In genomic region chr21:44154816-44155230, GRCh38 we compare ENCODE assay signal across 8 cellular contexts. TPM values are rescaled to one million over a fixed set of nuclear protein-coding genes. Genes with fewer than 3 reads are reported as not detected.
DNase-seq lines count a peak whose midpoint lies in the region; ATAC-seq and TF ChIP-seq lines count a peak whose summit lies in the region.
"Not testable (repeated sequence)": the region's sequence is repeated elsewhere in the genome, so short reads cannot be mapped to it uniquely, and the experiment has no call there.

No MANE protein-coding gene starts in this region.

- TF ChIP-seq CTCF in MM.1S (IDR thresholded peaks at IDR 0.05; ENCODE audit: low read length); foreskin keratinocyte (conservative IDR thresholded peaks at IDR 0.05); lung (IDR thresholded peaks at IDR 0.05; ENCODE audit: control extremely low read depth, extremely low read depth): not testable (repeated sequence)

- intact Hi-C loops in aorta (cut with DNase I), result not testable (repeated sequence)

- not testable (repeated sequence) for H3K36me3 ChIP-seq in MM.1S (replicated peaks; ENCODE audit: insufficient read depth, low read length); lung (ENCODE audit: control insufficient read depth in 2 of 2, insufficient read depth in 2 of 2, low read length in 2 of 2); aorta (ENCODE audit: control insufficient read depth in 1 of 2, insufficient read depth in 2 of 2, low read length in 1 of 2)

- not testable (repeated sequence) for H3F3A ChIP-seq in MM.1S (ENCODE audit: insufficient read depth, low read length)

- H2AFZ ChIP-seq in MM.1S (ENCODE audit: low read length), result not testable (repeated sequence)

- DNase-seq in MM.1S; foreskin keratinocyte; lung (ENCODE audit: low spot score); aorta: not testable (repeated sequence)

- not testable (repeated sequence) for H3K79me2 ChIP-seq in MM.1S (ENCODE audit: low read length)

- not testable (repeated sequence) for H3K9me2 ChIP-seq in MM.1S (replicated peaks; ENCODE audit: insufficient read depth, low read length)

- ATAC-seq in GM18861 (IDR thresholded peaks at IDR 0.05; ENCODE audit: unreplicated experiment), result peak; percentile 29
- ATAC-seq in GM21423 (IDR thresholded peaks at IDR 0.05; ENCODE audit: unreplicated experiment), result peak; percentile 10
- peak; percentile 31 for ATAC-seq in HG02642 (IDR thresholded peaks at IDR 0.05; ENCODE audit: poor library complexity, unreplicated experiment)
- peak; percentile 4 for ATAC-seq in HG03095 (IDR thresholded peaks at IDR 0.05; ENCODE audit: unreplicated experiment)
- peak; percentile 73 for ATAC-seq in foreskin keratinocyte
- ATAC-seq in lung (ENCODE audit: insufficient read depth, low FRiP score), result peak; percentile 62
- ATAC-seq in aorta (ENCODE audit: low FRiP score), result peak; percentile 88

- H3K4me2 ChIP-seq in MM.1S (ENCODE audit: low read depth, low read length), result not testable (repeated sequence)

- H3K9ac ChIP-seq in MM.1S (ENCODE audit: low read length), result not testable (repeated sequence)

- WGBS in lung, 2 donors, result no CpG with 5 or more reads among the region's 20 CpGs
- WGBS in aorta, 2 donors, result no CpG with 5 or more reads among the region's 20 CpGs

- H3K27ac ChIP-seq in MM.1S (ENCODE audit: low read length), result peak overlapping the region; percentile 62; the same call in 1 of the 2 replicates
- H3K27ac ChIP-seq in foreskin keratinocyte; lung (ENCODE audit: low read depth in 1 of 2, low read length in 1 of 2); aorta (ENCODE audit: low read depth in 1 of 2, low read length in 2 of 2): not testable (repeated sequence)

- H4K20me1 ChIP-seq in MM.1S (ENCODE audit: insufficient read depth, low read length), result not testable (repeated sequence)

- not testable (repeated sequence) for H3K27me3 ChIP-seq in MM.1S (replicated peaks; ENCODE audit: insufficient read depth, low read length); foreskin keratinocyte; lung (ENCODE audit: control insufficient read depth, insufficient read depth); aorta (ENCODE audit: control insufficient read depth in 1 of 2, insufficient read depth in 2 of 2, low read length in 1 of 2)

- H3K9me3 ChIP-seq in MM.1S (replicated peaks; ENCODE audit: insufficient read depth, low read length); lung (ENCODE audit: control insufficient read depth in 2 of 2, insufficient read depth in 1 of 2, low read length in 1 of 2); aorta (ENCODE audit: control insufficient read depth, low read length): not testable (repeated sequence)

- H3K4me1 ChIP-seq in MM.1S (ENCODE audit: low read length); foreskin keratinocyte; lung (ENCODE audit: control insufficient read depth in 2 of 2, insufficient read depth in 2 of 2, low read length in 2 of 2); aorta (ENCODE audit: control insufficient read depth in 1 of 2, insufficient read depth in 2 of 2, low read length in 2 of 2): not testable (repeated sequence)

- not testable (repeated sequence) for H3K4me3 ChIP-seq in MM.1S (ENCODE audit: low read length); lung; aorta (ENCODE audit: low read length in 2 of 2)

RNA-seq across cellular contexts. Expression of gene GATD3, which starts 21.3 kb away (rescaled TPM):
- total RNA-seq in foreskin keratinocyte (4.7 and 23.2 TPM in 2 replicates), lung (10 to 100 TPM in 1 of 2 donors, 1 to 10 TPM in 1; 9.8 to 29.4 TPM), aorta (10 to 100 TPM in 1 of 2 donors, 1 to 10 TPM in 1; 5.8 to 11.8 TPM)
- polyA plus RNA-seq in foreskin keratinocyte (5.0 and 28.8 TPM in 2 replicates), lung (10 to 100 TPM in 1 of 2 donors, 1 to 10 TPM in 1; 6.5 to 48.5 TPM), aorta (1 to 10 TPM; 5.6 to 6.5 TPM)

RNA-seq across cellular contexts. Expression of gene PWP2, which starts 47.6 kb away (rescaled TPM):
- total RNA-seq in foreskin keratinocyte, result 2.4 and 23.6 TPM in 2 replicates
- polyA plus RNA-seq in foreskin keratinocyte, result 0.89 and 13.6 TPM in 2 replicates
- total RNA-seq in lung, result 10 to 100 TPM; 10.3 to 20.4 TPM
- 1 to 10 TPM; 3.6 to 8.9 TPM for polyA plus RNA-seq in lung
- total RNA-seq in aorta, result 1 to 10 TPM; 3.8 to 9.5 TPM
- 10 to 100 TPM in 1 of 2 donors, not detected in 1; 18.2 TPM for polyA plus RNA-seq in aorta

Comparison
In these comparisons a context has a peak if more than half of its experiments do, and no peak if none do; other contexts are left out.
1. ATAC-seq: peak in every context shown above with its lines; median percentile 88 in aorta; 73 in foreskin keratinocyte; 62 in lung; 31 in HG02642; 29 in GM18861; 10 in GM21423; 4 in HG03095.